8 cellular contexts compared by ENCODE assay signal in the genomic region with DNA sequence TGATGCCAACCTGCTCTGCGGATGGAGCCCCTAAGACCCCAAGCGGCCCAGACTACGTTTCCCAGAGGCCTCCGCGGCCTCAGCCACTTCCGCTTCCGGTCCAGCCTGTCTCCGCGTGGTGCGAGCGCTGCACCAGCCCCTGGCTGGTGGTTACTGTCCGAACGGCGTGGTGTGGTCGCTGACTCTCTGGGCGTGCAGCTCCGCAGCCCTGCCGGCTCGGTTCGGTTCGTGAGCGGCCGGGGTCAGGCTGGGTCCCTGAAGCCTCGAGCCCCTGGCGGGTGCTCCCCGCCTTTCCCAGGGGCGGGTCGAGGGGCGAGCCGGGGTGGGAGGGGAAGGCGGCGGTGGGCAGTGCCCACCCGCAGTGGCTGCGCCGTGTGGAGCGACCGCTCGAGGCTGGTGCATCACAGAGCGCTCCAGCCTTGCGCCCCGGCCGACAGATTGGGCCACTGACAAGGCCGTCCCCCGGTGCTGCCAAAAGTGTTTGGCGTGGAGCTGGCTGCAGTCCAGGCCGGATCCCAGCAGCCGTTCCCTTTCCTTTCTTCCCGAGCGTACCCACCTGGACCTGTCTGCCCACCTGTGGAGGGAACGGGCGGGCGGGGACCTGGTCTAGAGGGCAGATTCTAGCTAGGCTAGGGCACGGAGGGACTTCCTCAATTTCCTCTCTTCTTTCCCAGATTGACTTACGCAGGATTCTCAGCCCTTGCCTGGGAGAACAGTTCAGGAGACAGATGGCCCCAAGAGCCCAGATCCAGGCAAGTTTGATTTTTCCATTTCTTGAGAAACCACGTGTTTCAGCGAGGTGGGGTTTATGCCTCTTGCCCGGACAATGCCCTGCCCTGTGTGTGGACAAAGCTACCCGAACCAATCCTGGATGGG. TPM values are rescaled to one million over a fixed set of nuclear protein-coding genes. Genes with fewer than 3 reads are reported as not detected.
DNase-seq lines count a peak whose midpoint lies in the region; ATAC-seq and TF ChIP-seq lines count a peak whose summit lies in the region.

Gene ZNF485, plus strand, starts transcription at position 116 of the 876 bp plus-strand sequence. Its CDS starts 613 bp downstream, at position 729.

- H3K9ac ChIP-seq in ES-I3 (ENCODE audit: low read depth, low read length), result peak within 1 kb of the TSS; percentile 67
- peak within 1 kb of the TSS; percentile 75 for H3K9ac ChIP-seq in GM23248
- H3K9ac ChIP-seq in adipocyte (ENCODE audit: low read length), result peak within 1 kb of the TSS; percentile 80

- H4K20me1 ChIP-seq in GM23248 (ENCODE audit: insufficient read depth), result no peaks in the 10 kb centered on the region

- TF ChIP-seq CTCF in heart right ventricle (IDR thresholded peaks at IDR 0.05), result peak in 2 of 9 donors; percentile 19 to 37
- TF ChIP-seq CTCF in type B pancreatic cell (conservative IDR thresholded peaks at IDR 0.05), result no peak

- no peaks in the 10 kb centered on the region for H3K4me1 ChIP-seq in ES-I3 (ENCODE audit: insufficient read depth, low read length)
- H3K4me1 ChIP-seq in GM23248 (ENCODE audit: insufficient read depth), result peaks cover 8% of the 10 kb centered on the region; the same call in 1 of the 2 replicates
- peaks cover 4% of the 10 kb centered on the region for H3K4me1 ChIP-seq in adipocyte (ENCODE audit: control insufficient read depth, insufficient read depth, low read length)
- H3K4me1 ChIP-seq in heart right ventricle, result peaks cover 0 to 16% (median 8%) of the 10 kb centered on the region in 9 donors

- H3K4me2 ChIP-seq in GM23248 (ENCODE audit: unreplicated experiment), result peak within 1 kb of the TSS; percentile 69

- peaks cover 10% of the 10 kb centered on the region for H3F3A ChIP-seq in GM23248 (ENCODE audit: insufficient read depth)

- ATAC-seq in heart right ventricle, result peak; percentile 94 to 98 (median 96)

- peaks cover 11% of the 10 kb centered on the region for H3K27me3 Mint-ChIP-seq in type B pancreatic cell

- H3K27me3 ChIP-seq in GM23248 (replicated peaks; ENCODE audit: insufficient read depth) (no peaks in the 10 kb centered on the region), adipocyte (replicated peaks; ENCODE audit: control insufficient read depth, insufficient read depth, low read length) (no peaks in the 10 kb centered on the region), heart right ventricle (no peaks in the 10 kb centered on the region)

- 5% methylated on average over 42 to 53 of the region's 58 CpGs for WGBS in GM23248 (ENCODE audit: low coverage in 1 of 2, low lambda C conversion rate in 2 of 2, missing lambda C conversion rate in 2 of 2), 2 experiments
- WGBS in heart right ventricle, 2 donors, result 3 to 5% methylated on average over 55 to 58 of the region's 58 CpGs

- peaks cover 8% of the 10 kb centered on the region for H3K4me1 Mint-ChIP-seq in type B pancreatic cell (ENCODE audit: unreplicated experiment)

- in situ Hi-C loops in GM23248 (cut with MboI), result no loop called here

- H3K9me3 ChIP-seq in ES-I3 (ENCODE audit: control insufficient read depth, insufficient read depth, low read length) (no peaks in the 10 kb centered on the region), GM23248 (ENCODE audit: low read depth) (no peaks in the 10 kb centered on the region), adipocyte (ENCODE audit: control insufficient read depth, low read length) (peaks cover 4% of the 10 kb centered on the region), heart right ventricle (peaks cover 0 to 3% (median 0%) of the 10 kb centered on the region in 11 donors)

- no peaks in the 10 kb centered on the region for H3K9me3 Mint-ChIP-seq in type B pancreatic cell

- peak; percentile 85 for DNase-seq in GM23248
- DNase-seq in Kasumi-1 (lab: John Stamatoyannopoulos, UW), result peak; percentile 76 to 81
- DNase-seq in SW 1271 (lab: John Stamatoyannopoulos, UW), result peak; percentile 5 to 60
- DNase-seq in adipocyte (ENCODE audit: low read depth), result peak; percentile 84
- peak; percentile 70 to 80 for DNase-seq in heart right ventricle
- peak; percentile 63 for DNase-seq in pons (ENCODE audit: low spot score)
- DNase-seq in type B pancreatic cell (ENCODE audit: extremely low spot score, unreplicated experiment), result peak; percentile 78

- intact Hi-C loops in heart right ventricle (cut with DNase I), result no loop called here

- H3K4me3 ChIP-seq in GM23248, result peak within 1 kb of the TSS; percentile 87
- peak within 1 kb of the TSS; percentile 83 for H3K4me3 ChIP-seq in adipocyte (ENCODE audit: low read length)
- H3K4me3 ChIP-seq in heart right ventricle, result peak within 1 kb of the TSS; percentile 69 to 98 (median 90)

- H3K4me3 Mint-ChIP-seq in type B pancreatic cell, result peak within 1 kb of the TSS; percentile 92

- H2AFZ ChIP-seq in GM23248, result peak within 1 kb of the TSS; percentile 95

- peaks cover 10% of the 10 kb centered on the region for H3K36me3 Mint-ChIP-seq in type B pancreatic cell

- H3K9me2 ChIP-seq in GM23248 (ENCODE audit: insufficient read depth), result no peaks in the 10 kb centered on the region

- H3K79me2 ChIP-seq in GM23248 (ENCODE audit: insufficient read depth), result no peaks in the 10 kb centered on the region

- peak within 1 kb of the TSS; percentile 64 for H3K27ac Mint-ChIP-seq in type B pancreatic cell

- H3K27ac ChIP-seq in GM23248 (no peak within 1 kb of the TSS), heart right ventricle (peak within 1 kb of the TSS in 8 of 10 donors; percentile 14 to 81 (median 70))

- peaks cover 8% of the 10 kb centered on the region; the same call in 1 of the 2 replicates for H3K36me3 ChIP-seq in ES-I3 (ENCODE audit: insufficient read depth, low read length)
- H3K36me3 ChIP-seq in GM23248 (ENCODE audit: low read depth), result no peaks in the 10 kb centered on the region
- H3K36me3 ChIP-seq in adipocyte (ENCODE audit: control insufficient read depth, insufficient read depth, low read length, severe bottlenecking), result peaks cover 19% of the 10 kb centered on the region
- peaks cover 0 to 23% (median 0%) of the 10 kb centered on the region in 9 donors for H3K36me3 ChIP-seq in heart right ventricle

RNA-seq across cellular contexts. Expression of gene ZNF485, which starts in this region (rescaled TPM):
- total RNA-seq in GM23248 (2014; rRNA removed; shearing (Covaris generic)), result 1.5 and 6.7 TPM in 2 replicates
- polyA plus RNA-seq in GM23248 (2016; fragmentation: Nextera tagmentation; extraction: Ambion mirVana) (1.7 and 1.9 TPM in 2 replicates), heart right ventricle (1 to 10 TPM in 1 of 2 donors, under 1 TPM in 1; 0.94 to 2.3 TPM)
- total RNA-seq in heart right ventricle (1 to 10 TPM in 8 of 10 donors, under 1 TPM in 2; 0.81 to 2.3 (median 1.5) TPM), type B pancreatic cell (ENCODE audit: low replicate concordance) (3.5 and 6.7 TPM in 2 replicates)

Comparison
In these comparisons a context has a peak if more than half of its experiments do, and no peak if none do; other contexts are left out.
1. DNase-seq: peak in every context shown above with its lines; median percentile 85 in GM23248; 84 in adipocyte; 78 in Kasumi-1; 78 in type B pancreatic cell; 75 in heart right ventricle; 63 in pons; 32 in SW 1271.